Comparison of ENCODE assay signal across 6 cellular contexts in genomic region chr12:57129311-57130288, GRCh38. TPM values are rescaled to one million over a fixed set of nuclear protein-coding genes. Genes with fewer than 3 reads are reported as not detected.
A peak's percentile ranks its signal among the peaks of the same experiment; 100 is the strongest.
DNase-seq lines count a peak whose midpoint lies in the region; ATAC-seq and TF ChIP-seq lines count a peak whose summit lies in the region.

No MANE protein-coding gene starts in this region.

- H3K79me2 ChIP-seq in GM23248 (ENCODE audit: insufficient read depth) = peaks cover 60% of the 10 kb centered on the region

- no peaks in the 10 kb centered on the region for H3K9me3 ChIP-seq in GM23248 (ENCODE audit: low read depth)

- in situ Hi-C loops in GM23248 (cut with MboI) = no loop called here
- in situ Hi-C loops in astrocyte of the spinal cord (cut with HindIII; ENCODE audit: low sequenced_read_pairs) = loop anchor here (5.0 kb wide), 1 partner anchor 43 kb away; no protein-coding TSS in a partner anchor

- H3K4me1 Mint-ChIP-seq in naive B cell = peaks cover 6 to 13% (median 12%) of the 10 kb centered on the region in 3 donors

- H3K27me3 Mint-ChIP-seq in naive B cell = peaks cover 20 to 48% (median 47%) of the 10 kb centered on the region in 3 donors

- H2AFZ ChIP-seq in GM23248 = no peak overlapping the region

- H3K9me3 Mint-ChIP-seq in naive B cell = no peaks in the 10 kb centered on the region

- H3K4me1 ChIP-seq in GM23248 (ENCODE audit: insufficient read depth) = peaks cover 42% of the 10 kb centered on the region

- peak overlapping the region in 1 of 6 donors; percentile 16 for H3K27ac Mint-ChIP-seq in naive B cell

- 0% methylated on average over 6 to 12 of the region's 12 CpGs for WGBS in GM23248 (ENCODE audit: low coverage in 1 of 2, low lambda C conversion rate in 2 of 2, missing lambda C conversion rate in 2 of 2), 2 experiments

- H3K27me3 ChIP-seq in GM23248 (replicated peaks; ENCODE audit: insufficient read depth) = no peaks in the 10 kb centered on the region

- ATAC-seq in naive B cell (ENCODE audit: low read depth in 2 of 2) (no peak), GM18861 (IDR thresholded peaks at IDR 0.05; ENCODE audit: unreplicated experiment) (no peak)

- H3K4me3 Mint-ChIP-seq in naive B cell = peak overlapping the region; percentile 56 to 90 (median 82)

- H3K4me3 ChIP-seq in GM23248 (peak overlapping the region; percentile 90), astrocyte of the spinal cord (ENCODE audit: low read depth, low read length) (peak overlapping the region; percentile 88)

- H3K36me3 ChIP-seq in GM23248 (ENCODE audit: low read depth) = no peaks in the 10 kb centered on the region

- peak overlapping the region; percentile 90 for H3K4me2 ChIP-seq in GM23248 (ENCODE audit: unreplicated experiment)

- H3F3A ChIP-seq in GM23248 (ENCODE audit: insufficient read depth) = peaks cover 53% of the 10 kb centered on the region

- H3K9me2 ChIP-seq in GM23248 (ENCODE audit: insufficient read depth) = no peaks in the 10 kb centered on the region

- peaks cover 0 to under 1% of the 10 kb centered on the region in 2 donors for H3K36me3 Mint-ChIP-seq in naive B cell

- peak; percentile 86 for DNase-seq in GM23248
- no peak for DNase-seq in astrocyte of the spinal cord (ENCODE audit: low read depth, low spot score)
- DNase-seq in naive B cell = no peak
- DNase-seq in cerebellar nuclear complex (lab: John Stamatoyannopoulos, UW) = no peak
- no peak for DNase-seq in foreskin melanocyte

- peak overlapping the region; percentile 90 for H3K9ac ChIP-seq in GM23248

- TF ChIP-seq CTCF in astrocyte of the spinal cord (IDR thresholded peaks at IDR 0.05; ENCODE audit: low read depth, low read length) = no peak

- peak overlapping the region; percentile 89 for H3K27ac ChIP-seq in GM23248

- H4K20me1 ChIP-seq in GM23248 (ENCODE audit: insufficient read depth) = no peaks in the 10 kb centered on the region

RNA-seq across cellular contexts. Expression of gene LRP1, which starts 1.3 kb away (rescaled TPM):
- total RNA-seq in GM23248 (2014; rRNA removed; shearing (Covaris generic)) = 257 and 296 TPM in 2 replicates
- polyA plus RNA-seq in GM23248 (2016; fragmentation: Nextera tagmentation; extraction: Ambion mirVana) = 161 and 166 TPM in 2 replicates
- polyA plus RNA-seq in naive B cell (ENCODE audit: low read depth in 6 of 6) = under 1 TPM in 3 of 6 donors, not detected in 3; 0.04 to 0.55 (median 0.09) TPM

RNA-seq across cellular contexts. Expression of gene LRP1-AS, which starts 17.8 kb away (rescaled TPM):
- not detected in 2 replicates for total RNA-seq in GM23248 (2014; rRNA removed; shearing (Covaris generic))
- polyA plus RNA-seq in GM23248 (2016; fragmentation: Nextera tagmentation; extraction: Ambion mirVana) (0.60 TPM in 1 of 2 replicates, not detected in the other), naive B cell (ENCODE audit: low read depth in 6 of 6) (not detected)

RNA-seq across cellular contexts. Expression of gene STAT6, which starts 18.4 kb away (rescaled TPM):
- 95.1 and 103 TPM in 2 replicates for total RNA-seq in GM23248 (2014; rRNA removed; shearing (Covaris generic))
- 67.4 and 70.7 TPM in 2 replicates for polyA plus RNA-seq in GM23248 (2016; fragmentation: Nextera tagmentation; extraction: Ambion mirVana)
- 100 to 1,000 TPM in 5 of 6 donors, 10 to 100 TPM in 1; 88.2 to 172 (median 159) TPM for polyA plus RNA-seq in naive B cell (ENCODE audit: low read depth in 6 of 6)

RNA-seq across cellular contexts. Expression of gene NAB2, which starts 40.7 kb away (rescaled TPM):
- 88.7 and 107 TPM in 2 replicates for total RNA-seq in GM23248 (2014; rRNA removed; shearing (Covaris generic))
- polyA plus RNA-seq in GM23248 (2016; fragmentation: Nextera tagmentation; extraction: Ambion mirVana) (21.6 and 22.8 TPM in 2 replicates), naive B cell (ENCODE audit: low read depth in 6 of 6) (1 to 10 TPM in 5 of 6 donors, under 1 TPM in 1; 0.54 to 2.6 (median 1.6) TPM)

RNA-seq across cellular contexts. Expression of gene NEMP1, which starts 51.0 kb away (rescaled TPM):
- 6.4 and 7.6 TPM in 2 replicates for total RNA-seq in GM23248 (2014; rRNA removed; shearing (Covaris generic))
- 5.9 and 6.6 TPM in 2 replicates for polyA plus RNA-seq in GM23248 (2016; fragmentation: Nextera tagmentation; extraction: Ambion mirVana)
- 1 to 10 TPM; 3.9 to 7.1 (median 5.9) TPM for polyA plus RNA-seq in naive B cell (ENCODE audit: low read depth in 6 of 6)

Comparison
In these comparisons a context has a peak if more than half of its experiments do, and no peak if none do; other contexts are left out.
1. RNA of gene LRP1, which starts 1.3 kb away (polyA plus RNA-seq): 161 to 166 TPM in GM23248; 0.04 to 0.55 TPM in naive B cell; every median in the first group is over 100 times any median in the second.